ENCODE assay signal across 8 cellular contexts in genomic region chr20:32155017-32155965, GRCh38. TPM values are rescaled to one million over a fixed set of nuclear protein-coding genes. Genes with fewer than 3 reads are reported as not detected.
DNase-seq lines count a peak whose midpoint lies in the region; ATAC-seq and TF ChIP-seq lines count a peak whose summit lies in the region.

No MANE protein-coding gene starts in this region.

- no peaks in the 10 kb centered on the region for H3K79me2 ChIP-seq in OCI-LY7 (ENCODE audit: insufficient read depth, low read depth, low read length)

- intact Hi-C loops in OCI-LY7 (cut with micrococcal nuclease; ENCODE audit: unreplicated experiment): loop anchor here (2.0 to 10.0 kb wide), 2 partner anchors 302 to 500 kb away; no protein-coding TSS in a partner anchor
- intact Hi-C loops in left ventricle myocardium inferior (cut with micrococcal nuclease): no loop called here
- intact Hi-C loops in prostate gland (cut with DNase I): no loop called here

- ATAC-seq in HG02798 (IDR thresholded peaks at IDR 0.05; ENCODE audit: poor library complexity, unreplicated experiment) (peak; percentile 54), GM18870 (IDR thresholded peaks at IDR 0.05; ENCODE audit: unreplicated experiment) (no peak)

- WGBS in prostate gland: 45% methylated on average over 11 of the region's 11 CpGs

- TF ChIP-seq CTCF in OCI-LY7 (conservative IDR thresholded peaks at IDR 0.05; ENCODE audit: low read length) (peak; percentile 72), left ventricle myocardium inferior (IDR thresholded peaks at IDR 0.05; ENCODE audit: borderline replicate concordance) (peak; percentile 51), prostate gland (IDR thresholded peaks at IDR 0.05) (peak in 3 of 4 experiments; percentile 29 to 38 (median 30))

- DNase-seq in DMS153 (lab: John Stamatoyannopoulos, UW): peak; percentile 22
- DNase-seq in OCI-LY7 (ENCODE audit: low spot score): peak; percentile 57
- DNase-seq in amniotic epithelial cell (ENCODE audit: low read depth): peak; percentile 79
- peak; percentile 81 for DNase-seq in left ventricle myocardium inferior
- DNase-seq in prostate gland (ENCODE audit: low spot score): peak; percentile 29
- DNase-seq in effector CD8-positive, alpha-beta T cell (lab: John Stamatoyannopoulos, UW): no peak

- H3K36me3 ChIP-seq in OCI-LY7 (ENCODE audit: insufficient read depth, low read length): peaks cover 54% of the 10 kb centered on the region
- peaks cover 71% of the 10 kb centered on the region for H3K36me3 ChIP-seq in left ventricle myocardium inferior
- peaks cover 0 to 3% of the 10 kb centered on the region in 2 donors for H3K36me3 ChIP-seq in prostate gland

- H3K4me3 ChIP-seq in OCI-LY7 (ENCODE audit: low read depth, low read length, poor library complexity, severe bottlenecking) (no peak overlapping the region), left ventricle myocardium inferior (no peak overlapping the region), prostate gland (no peak overlapping the region)

- H3K4me1 ChIP-seq in OCI-LY7 (ENCODE audit: insufficient read depth, low read length, poor library complexity, severe bottlenecking): no peaks in the 10 kb centered on the region
- peaks cover 26% of the 10 kb centered on the region for H3K4me1 ChIP-seq in left ventricle myocardium inferior
- no peaks in the 10 kb centered on the region for H3K4me1 ChIP-seq in prostate gland (replicated peaks)

- no TSS peak for BruUV-seq in OCI-LY7 (replicated peaks; lab: Mats Ljungman, UMichigan)

- H3K27me3 ChIP-seq in left ventricle myocardium inferior (ENCODE audit: low read depth) (no peaks in the 10 kb centered on the region), prostate gland (replicated peaks; ENCODE audit: insufficient read depth) (no peaks in the 10 kb centered on the region)

- H3K9me3 ChIP-seq in OCI-LY7 (ENCODE audit: low read length) (no peaks in the 10 kb centered on the region), left ventricle myocardium inferior (replicated peaks) (no peaks in the 10 kb centered on the region), prostate gland (no peaks in the 10 kb centered on the region)

- no peak overlapping the region for H2AFZ ChIP-seq in OCI-LY7 (ENCODE audit: low read length)

- no peaks in the 10 kb centered on the region for H4K20me1 ChIP-seq in OCI-LY7 (ENCODE audit: insufficient read depth, low read length)

- H3K4me2 ChIP-seq in OCI-LY7 (ENCODE audit: low read length): no peak overlapping the region

- H3K27ac ChIP-seq in OCI-LY7 (ENCODE audit: low read depth, low read length, poor library complexity, severe bottlenecking) (no peak overlapping the region), left ventricle myocardium inferior (replicated peaks) (peak overlapping the region; percentile 67), prostate gland (no peak overlapping the region)

- H3K9me2 ChIP-seq in OCI-LY7 (ENCODE audit: insufficient read depth, low read length): no peaks in the 10 kb centered on the region

- TF ChIP-seq POLR2A in prostate gland (IDR thresholded peaks at IDR 0.05): no peak

- POLR2A ChIA-PET in OCI-LY7 (lab: Charles Lee): interaction anchor here (0.6 kb wide), 1 partner anchor 282 kb away, joined by 4 read pairs; no protein-coding TSS in a partner anchor

- CTCF ChIA-PET in OCI-LY7 (lab: Charles Lee; ENCODE audit: unreplicated experiment): no interaction called here

RNA-seq across cellular contexts. Expression of gene TM9SF4, which starts 45.8 kb away (rescaled TPM):
- total RNA-seq in OCI-LY7 (2014; rRNA removed; shearing (Covaris generic)): 16.6 and 20.8 TPM in 2 replicates
- 38.9 and 40.7 TPM in 2 replicates for total RNA-seq in OCI-LY7 (2022)
- 27.0 TPM for total RNA-seq in left ventricle myocardium inferior
- total RNA-seq in prostate gland: 10 to 100 TPM; 44.7 to 62.9 TPM

RNA-seq across cellular contexts. Expression of gene PLAGL2, which starts 52.3 kb away (rescaled TPM):
- 7.4 and 9.8 TPM in 2 replicates for total RNA-seq in OCI-LY7 (2014; rRNA removed; shearing (Covaris generic))
- total RNA-seq in OCI-LY7 (2022) (40.3 and 42.9 TPM in 2 replicates), left ventricle myocardium inferior (7.3 TPM), prostate gland (10 to 100 TPM; 11.2 to 17.4 TPM)

RNA-seq across cellular contexts. Expression of gene POFUT1, which starts 52.4 kb away (rescaled TPM):
- 16.8 and 21.4 TPM in 2 replicates for total RNA-seq in OCI-LY7 (2014; rRNA removed; shearing (Covaris generic))
- total RNA-seq in OCI-LY7 (2022): 27.8 and 33.1 TPM in 2 replicates
- total RNA-seq in left ventricle myocardium inferior: 28.9 TPM
- 10 to 100 TPM; 33.2 to 44.3 TPM for total RNA-seq in prostate gland
